ENCODE assay signal across 17 cellular contexts in the genomic region with DNA sequence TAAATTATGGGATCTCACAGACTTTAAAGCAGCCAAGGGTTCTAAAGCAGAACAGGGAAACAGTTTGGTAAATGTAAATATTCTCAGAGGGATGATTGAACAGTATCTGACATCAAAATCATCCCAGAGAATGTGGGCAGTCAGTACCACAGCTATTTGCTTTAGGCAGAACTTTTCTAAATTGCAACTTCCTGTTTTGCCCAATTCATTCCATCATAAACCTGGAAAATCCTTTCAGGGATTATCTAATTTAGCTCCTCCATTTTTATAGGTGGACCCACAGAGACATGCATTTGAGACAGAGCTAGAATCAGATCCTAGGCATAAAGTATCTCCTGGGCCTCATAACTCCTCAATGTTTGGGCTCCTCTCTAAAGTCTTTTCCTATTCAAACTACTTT. TPM values are rescaled to one million over a fixed set of nuclear protein-coding genes. Genes with fewer than 3 reads are reported as not detected.
DNase-seq lines count a peak whose midpoint lies in the region; ATAC-seq and TF ChIP-seq lines count a peak whose summit lies in the region.
"Had no signal": no experiment of that assay in that cellular context is flagged by ENCODE, and none has a peak within 500 bp of the region (broad histone marks: within the 10 kb centered on the region; RNA-seq: fewer than 3 reads in every experiment).

No MANE protein-coding gene starts in this region.

- peaks cover 11% of the 10 kb centered on the region for H3K4me1 ChIP-seq in H9 (ENCODE audit: insufficient read depth, low read length)
- peaks cover 13% of the 10 kb centered on the region for H3K4me1 ChIP-seq in hepatocyte (ENCODE audit: insufficient read depth)
- H3K4me1 ChIP-seq: tibial nerve had no signal

- no peak overlapping the region for H3T11ph ChIP-seq in H9 (ENCODE audit: low read length)

- H4K91ac ChIP-seq in H9 (ENCODE audit: insufficient read length, low read depth, low read length) = no peak overlapping the region

- no peak overlapping the region for H3K4me3 ChIP-seq in hepatocyte
- H3K4me3 ChIP-seq: tibial nerve had no signal

- H3K79me1 ChIP-seq in H9 (ENCODE audit: insufficient read depth, low read depth, low read length, poor library complexity, severe bottlenecking) = peaks cover 3% of the 10 kb centered on the region

- H3K27ac ChIP-seq in H9 (ENCODE audit: insufficient read length, low read depth, low read length) = peak overlapping the region; percentile 93
- no peak overlapping the region for H3K27ac ChIP-seq in hepatocyte
- H3K27ac ChIP-seq: epithelial cell of prostate, foreskin keratinocyte, tibial nerve had no signal

- H3K9me3 Mint-ChIP-seq in H9 = no peaks in the 10 kb centered on the region
- no peaks in the 10 kb centered on the region for H3K9me3 Mint-ChIP-seq in type B pancreatic cell
- no peaks in the 10 kb centered on the region for H3K9me3 Mint-ChIP-seq in natural killer cell treated with Interleukin-12 subunit alpha and Interleukin-12 subunit beta and Interleukin-15 and Interleukin-18, amount 100 ng/mL, for 72 hours
- H3K9me3 Mint-ChIP-seq: activated CD4-positive, alpha-beta T cell treated with anti-CD3 and anti-CD28 coated beads, Interleukin-2, amount 10 ng/mL, durations not matched to agents 7 days and 5 days; activated naive CD8-positive, alpha-beta T cell treated with anti-CD3 and anti-CD28 coated beads, Interleukin-2, amount 50 U/mL, for 24 hours had no signal

- H3K79me2 ChIP-seq in H9 (ENCODE audit: insufficient read depth, low read length) = peaks cover 14% of the 10 kb centered on the region; the same call in 1 of the 2 replicates
- peaks cover 71% of the 10 kb centered on the region for H3K79me2 ChIP-seq in hepatocyte

- no peaks in the 10 kb centered on the region for H3K9me3 ChIP-seq in H9 (ENCODE audit: control insufficient read depth, low read depth, low read length)
- no peaks in the 10 kb centered on the region for H3K9me3 ChIP-seq in hepatocyte (ENCODE audit: low read depth)
- H3K9me3 ChIP-seq: tibial nerve had no signal

- H3K23me2 ChIP-seq in H9 (ENCODE audit: insufficient read length, low read depth, low read length, poor library complexity, severe bottlenecking) = peaks cover 3% of the 10 kb centered on the region

- no peak overlapping the region for H3K56ac ChIP-seq in H9 (ENCODE audit: insufficient read length, low read depth, low read length)

- no peak overlapping the region for H2BK120ac ChIP-seq in H9 (ENCODE audit: low read depth, low read length, poor library complexity, severe bottlenecking)

- H3K18ac ChIP-seq in H9 (ENCODE audit: insufficient read length, low read depth, low read length) = no peak overlapping the region

- H3K27ac Mint-ChIP-seq in H9 = peak overlapping the region; percentile 10 to 99 (median 98)
- H3K27ac Mint-ChIP-seq in type B pancreatic cell = peak overlapping the region; percentile 52
- no peak overlapping the region for H3K27ac Mint-ChIP-seq in natural killer cell treated with Interleukin-12 subunit alpha and Interleukin-12 subunit beta and Interleukin-15 and Interleukin-18, amount 100 ng/mL, for 72 hours
- H3K27ac Mint-ChIP-seq: activated CD4-positive, alpha-beta T cell treated with anti-CD3 and anti-CD28 coated beads, Interleukin-2, amount 10 ng/mL, durations not matched to agents 7 days and 5 days; activated naive CD8-positive, alpha-beta T cell treated with anti-CD3 and anti-CD28 coated beads, Interleukin-2, amount 50 U/mL, for 24 hours; B cell had no signal

- no peak overlapping the region for H4K8ac ChIP-seq in H9 (replicated peaks; ENCODE audit: insufficient read length, low read depth, low read length)

- no peak overlapping the region for H3K14ac ChIP-seq in H9 (ENCODE audit: insufficient read depth, low read length)

- H3K9me2 ChIP-seq in hepatocyte (replicated peaks; ENCODE audit: insufficient read depth) = no peaks in the 10 kb centered on the region

- H3K9ac ChIP-seq in H9 (ENCODE audit: extremely low read depth, insufficient read length, low read length) = no peak overlapping the region

- H3K4me2 ChIP-seq in H9 (ENCODE audit: insufficient read depth, insufficient read length, low read length) (peak overlapping the region; percentile 77), hepatocyte (peak overlapping the region; percentile 58)

- no peaks in the 10 kb centered on the region for H3K36me3 ChIP-seq in hepatocyte (replicated peaks; ENCODE audit: insufficient read depth, low read depth)
- H3K36me3 ChIP-seq: tibial nerve had no signal

- H2BK12ac ChIP-seq in H9 (ENCODE audit: insufficient read length, low read depth, low read length) = no peak overlapping the region

- H4K5ac ChIP-seq in H9 (ENCODE audit: insufficient read length, low read depth, low read length) = no peak overlapping the region

- DNase-seq in H9 = no peak
- peak; percentile 34 for DNase-seq in RPMI7951 (ENCODE audit: low read depth)
- DNase-seq in hepatocyte (ENCODE audit: low spot score) = no peak
- DNase-seq in type B pancreatic cell (ENCODE audit: extremely low spot score, unreplicated experiment) = no peak
- no peak for DNase-seq in DMS114 treated with DMSO at 0.1 percent for 48 hours (lab: John Stamatoyannopoulos, UW; ENCODE audit: unreplicated experiment)
- no peak for DNase-seq in GM10266 (ENCODE audit: extremely low spot score)
- no peak for DNase-seq in natural killer cell treated with Interleukin-12 subunit alpha and Interleukin-12 subunit beta and Interleukin-15 and Interleukin-18, amount 100 ng/mL, for 72 hours (ENCODE audit: low spot score)
- DNase-seq: activated CD4-positive, alpha-beta T cell treated with anti-CD3 and anti-CD28 coated beads, Interleukin-2, amount 10 ng/mL, durations not matched to agents 7 days and 5 days; activated naive CD8-positive, alpha-beta T cell treated with anti-CD3 and anti-CD28 coated beads, Interleukin-2, amount 50 U/mL, for 24 hours; foreskin keratinocyte; left cardiac atrium; NCI-H1694 treated with DMSO at 0.1 percent for 48 hours; NCI-H2227 treated with DMSO at 0.1 percent for 48 hours; stimulated activated naive CD4-positive, alpha-beta T cell treated with Interleukin-2 at 50 U/mL for 16 hours had no signal

- TF ChIP-seq CTCF in H9 (conservative IDR thresholded peaks at IDR 0.05) (no peak), hepatocyte (IDR thresholded peaks at IDR 0.05; ENCODE audit: poor library complexity) (no peak), type B pancreatic cell (conservative IDR thresholded peaks at IDR 0.05) (no peak), GM10266 (IDR thresholded peaks at IDR 0.05; ENCODE audit: control insufficient read depth, insufficient read depth, low read depth, missing control alignments) (no peak)

- H3K23ac ChIP-seq in H9 (ENCODE audit: insufficient read length, low read depth, low read length) = no peak overlapping the region

- no peak overlapping the region for H3K4ac ChIP-seq in H9 (ENCODE audit: low read depth, low read length)

- H3K36me3 Mint-ChIP-seq in H9 (ENCODE audit: insufficient read depth in 1 of 3, low read depth in 3 of 3) (no peaks in the 10 kb centered on the region), type B pancreatic cell (no peaks in the 10 kb centered on the region)
- H3K36me3 Mint-ChIP-seq in natural killer cell treated with Interleukin-12 subunit alpha and Interleukin-12 subunit beta and Interleukin-15 and Interleukin-18, amount 100 ng/mL, for 72 hours = no peaks in the 10 kb centered on the region

- H3K4me1 Mint-ChIP-seq in H9 = peaks cover 93 to 95% of the 10 kb centered on the region in 2 experiments
- peaks cover 55% of the 10 kb centered on the region for H3K4me1 Mint-ChIP-seq in type B pancreatic cell (ENCODE audit: unreplicated experiment)
- H3K4me1 Mint-ChIP-seq in natural killer cell treated with Interleukin-12 subunit alpha and Interleukin-12 subunit beta and Interleukin-15 and Interleukin-18, amount 100 ng/mL, for 72 hours (ENCODE audit: low read depth in 2 of 2) = no peaks in the 10 kb centered on the region
- H3K4me1 Mint-ChIP-seq: activated CD4-positive, alpha-beta T cell treated with anti-CD3 and anti-CD28 coated beads, Interleukin-2, amount 10 ng/mL, durations not matched to agents 7 days and 5 days had no signal

- peak overlapping the region; percentile 29 for H2BK20ac ChIP-seq in H9 (ENCODE audit: low read depth, low read length, poor library complexity, severe bottlenecking)

- no peaks in the 10 kb centered on the region for H4K20me1 ChIP-seq in H9 (ENCODE audit: control insufficient read depth, insufficient read depth, insufficient read length)
- H4K20me1 ChIP-seq in hepatocyte (ENCODE audit: insufficient read depth, poor library complexity, severe bottlenecking) = no peaks in the 10 kb centered on the region

- H3K27me3 ChIP-seq in H9 (ENCODE audit: insufficient read depth, low read length) (no peaks in the 10 kb centered on the region), hepatocyte (no peaks in the 10 kb centered on the region)

- H3K27me3 Mint-ChIP-seq in H9 (ENCODE audit: low read depth) (no peaks in the 10 kb centered on the region), type B pancreatic cell (peaks cover 4% of the 10 kb centered on the region)
- H3K27me3 Mint-ChIP-seq in natural killer cell treated with Interleukin-12 subunit alpha and Interleukin-12 subunit beta and Interleukin-15 and Interleukin-18, amount 100 ng/mL, for 72 hours = peaks cover 47 to 77% of the 10 kb centered on the region in 2 donors

- no peak for ATAC-seq in natural killer cell treated with Interleukin-12 subunit alpha and Interleukin-12 subunit beta and Interleukin-15 and Interleukin-18, amount 100 ng/mL, for 72 hours
- ATAC-seq: activated naive CD8-positive, alpha-beta T cell treated with anti-CD3 and anti-CD28 coated beads, Interleukin-2, amount 50 U/mL, for 24 hours; foreskin keratinocyte had no signal

- H2BK15ac ChIP-seq in H9 (ENCODE audit: low read depth, low read length) = no peak overlapping the region

- H2AK5ac ChIP-seq in H9 (ENCODE audit: insufficient read length, low read length) = no peak overlapping the region

- H2BK5ac ChIP-seq in H9 (ENCODE audit: insufficient read length, low read length) = no peak overlapping the region

- H2AFZ ChIP-seq in H9 (ENCODE audit: low read length) = no peak overlapping the region
- no peak overlapping the region for H2AFZ ChIP-seq in hepatocyte

- peak overlapping the region; percentile 54 to 75 for H3K4me3 Mint-ChIP-seq in H9
- H3K4me3 Mint-ChIP-seq in type B pancreatic cell = peak overlapping the region; percentile 61
- no peak overlapping the region for H3K4me3 Mint-ChIP-seq in natural killer cell treated with Interleukin-12 subunit alpha and Interleukin-12 subunit beta and Interleukin-15 and Interleukin-18, amount 100 ng/mL, for 72 hours
- H3K4me3 Mint-ChIP-seq: activated CD4-positive, alpha-beta T cell treated with anti-CD3 and anti-CD28 coated beads, Interleukin-2, amount 10 ng/mL, durations not matched to agents 7 days and 5 days; activated naive CD8-positive, alpha-beta T cell treated with anti-CD3 and anti-CD28 coated beads, Interleukin-2, amount 50 U/mL, for 24 hours; B cell had no signal

RNA-seq across cellular contexts. Expression of gene NR6A1, which starts 12.4 kb away (rescaled TPM):
- total RNA-seq in H9 (2021) (98.9 and 99.3 TPM in 2 replicates), hepatocyte (4.0 and 4.5 TPM in 2 replicates), type B pancreatic cell (ENCODE audit: low replicate concordance) (6.5 and 10.0 TPM in 2 replicates)
- total RNA-seq in RPMI7951 (2014; rRNA removed; shearing (Covaris generic)) = 0.29 and 1.4 TPM in 2 replicates
- polyA plus RNA-seq in hepatocyte = 1.2 and 3.0 TPM in 2 replicates
- 1 to 10 TPM; 2.0 to 3.8 TPM for total RNA-seq in natural killer cell treated with Interleukin-12 subunit alpha and Interleukin-12 subunit beta and Interleukin-15 and Interleukin-18, amount 100 ng/mL, for 72 hours

RNA-seq across cellular contexts. Expression of gene OLFML2A, which starts 18.2 kb away (rescaled TPM):
- total RNA-seq in H9 (2021) = 5.8 and 6.0 TPM in 2 replicates
- 31.2 and 43.6 TPM in 2 replicates for total RNA-seq in RPMI7951 (2014; rRNA removed; shearing (Covaris generic))
- 2.6 and 3.4 TPM in 2 replicates for total RNA-seq in hepatocyte
- polyA plus RNA-seq in hepatocyte = 1.2 and 2.2 TPM in 2 replicates
- 6.3 and 10.8 TPM in 2 replicates for total RNA-seq in type B pancreatic cell (ENCODE audit: low replicate concordance)
- total RNA-seq in natural killer cell treated with Interleukin-12 subunit alpha and Interleukin-12 subunit beta and Interleukin-15 and Interleukin-18, amount 100 ng/mL, for 72 hours = not detected
- total RNA-seq: activated CD4-positive, alpha-beta T cell treated with anti-CD3 and anti-CD28 coated beads, Interleukin-2, amount 10 ng/mL, durations not matched to agents 7 days and 5 days had no signal

Comparison
In these comparisons a context has a peak if more than half of its experiments do, and no peak if none do; other contexts are left out.
1. H3K27ac Mint-ChIP-seq: peak in H9 (3 of 3) and type B pancreatic cell (single experiment); none in natural killer cell treated with Interleukin-12 subunit alpha and Interleukin-12 subunit beta and Interleukin-15 and Interleukin-18, amount 100 ng/mL, for 72 hours (0 of 2).